Comparison of ENCODE assay signal across 8 cellular contexts in genomic region chr10:28628184-28628893, GRCh38. TPM values are rescaled to one million over a fixed set of nuclear protein-coding genes. Genes with fewer than 3 reads are reported as not detected.
A peak's percentile ranks its signal among the peaks of the same experiment; 100 is the strongest.
DNase-seq lines count a peak whose midpoint lies in the region; ATAC-seq and TF ChIP-seq lines count a peak whose summit lies in the region.

No MANE protein-coding gene starts in this region.

- H3K4me3 ChIP-seq in colonic mucosa (no peak overlapping the region), liver (ENCODE audit: low read depth in 1 of 3, low read length in 3 of 3) (no peak overlapping the region)

- peak; percentile 43 to 71 for DNase-seq in NCI-H446 (lab: John Stamatoyannopoulos, UW)
- no peak for DNase-seq in NCI-H446 treated with DMSO at 0.1 percent for 48 hours (lab: John Stamatoyannopoulos, UW)
- peak; percentile 40 for DNase-seq in NCI-H345 treated with DMSO at 0.1 percent for 48 hours (lab: John Stamatoyannopoulos, UW; ENCODE audit: unreplicated experiment)
- peak; percentile 86 for DNase-seq in activated CD4-positive, alpha-beta T cell treated with anti-CD3 and anti-CD28 coated beads for 36 hours
- peak; percentile 83 for DNase-seq in colonic mucosa
- DNase-seq in stimulated activated CD4-positive, alpha-beta T cell treated with anti-CD3 and anti-CD28 coated beads, Interleukin-4, amount 100 ng/mL, for 48 hours (ENCODE audit: low read depth in 2 of 2), result peak; percentile 64 to 67

- peak; percentile 91 to 93 for TF ChIP-seq RAD21 in liver (IDR thresholded peaks at IDR 0.05)

- H3K4me1 ChIP-seq in colonic mucosa (no peaks in the 10 kb centered on the region), liver (ENCODE audit: control insufficient read depth in 4 of 4, insufficient read depth in 4 of 4, low read length in 3 of 4) (no peaks in the 10 kb centered on the region)

- intact Hi-C loops in activated CD4-positive, alpha-beta T cell treated with anti-CD3 and anti-CD28 coated beads for 36 hours (cut with DNase I, micrococcal nuclease), result loop anchor here (1.0 to 10.0 kb wide), 6 partner anchors 36 to 676 kb away; partner anchors contain the start of gene BAMBI (in 1 of the 2)
- intact Hi-C loops in colonic mucosa (cut with DNase I), result loop anchor here (5.0 to 10.0 kb wide), 2 partner anchors 194 to 674 kb away; no protein-coding TSS in a partner anchor

- ATAC-seq in HG03045 (IDR thresholded peaks at IDR 0.05; ENCODE audit: unreplicated experiment), result peak; percentile 61
- peak; percentile 87 for ATAC-seq in activated CD4-positive, alpha-beta T cell treated with anti-CD3 and anti-CD28 coated beads for 36 hours

- POLR2A ChIA-PET in activated CD4-positive, alpha-beta T cell treated with anti-CD3 and anti-CD28 coated beads for 36 hours (lab: Charles Lee), result interaction anchor here (0.5 to 0.9 kb wide), 2 partner anchors 17 to 57 kb away, joined by 3 to 7 read pairs; no protein-coding TSS in a partner anchor

- H3K9me3 Mint-ChIP-seq in activated CD4-positive, alpha-beta T cell treated with anti-CD3 and anti-CD28 coated beads for 36 hours (ENCODE audit: low read depth), result no peaks in the 10 kb centered on the region

- H3K9ac ChIP-seq in colonic mucosa (ENCODE audit: low read depth in 2 of 2, low read length in 2 of 2), result no peak overlapping the region
- H3K9ac ChIP-seq in liver (ENCODE audit: low read depth in 1 of 2, low read length in 2 of 2), result no peak overlapping the region

- no peak overlapping the region for H3K4me3 Mint-ChIP-seq in activated CD4-positive, alpha-beta T cell treated with anti-CD3 and anti-CD28 coated beads for 36 hours

- H3K27ac Mint-ChIP-seq in activated CD4-positive, alpha-beta T cell treated with anti-CD3 and anti-CD28 coated beads for 36 hours, result no peak overlapping the region

- H3K27me3 Mint-ChIP-seq in activated CD4-positive, alpha-beta T cell treated with anti-CD3 and anti-CD28 coated beads for 36 hours, result peaks cover 12% of the 10 kb centered on the region

- no peaks in the 10 kb centered on the region for H3K9me3 ChIP-seq in colonic mucosa
- no peaks in the 10 kb centered on the region for H3K9me3 ChIP-seq in liver (ENCODE audit: control insufficient read depth in 4 of 4, low read length in 3 of 4)

- H3K27ac ChIP-seq in colonic mucosa (no peak overlapping the region), liver (ENCODE audit: low read depth in 1 of 2, low read length in 2 of 2) (no peak overlapping the region)

- H3K4me1 Mint-ChIP-seq in activated CD4-positive, alpha-beta T cell treated with anti-CD3 and anti-CD28 coated beads for 36 hours, result peaks cover 5% of the 10 kb centered on the region

- H3K36me3 Mint-ChIP-seq in activated CD4-positive, alpha-beta T cell treated with anti-CD3 and anti-CD28 coated beads for 36 hours (ENCODE audit: low read depth), result no peaks in the 10 kb centered on the region

- TF ChIP-seq CTCF in colonic mucosa (IDR thresholded peaks at IDR 0.05) (peak; percentile 87), liver (IDR thresholded peaks at IDR 0.05; ENCODE audit: low read depth, low read length, missing input control) (peak; percentile 88)

- no peaks in the 10 kb centered on the region for H3K27me3 ChIP-seq in colonic mucosa
- H3K27me3 ChIP-seq in liver (ENCODE audit: control insufficient read depth in 4 of 4, insufficient read depth in 4 of 4, low read length in 3 of 4), result no peaks in the 10 kb centered on the region

- WGBS in liver, result 33% methylated on average over 15 of the region's 15 CpGs

- CTCF ChIA-PET in activated CD4-positive, alpha-beta T cell treated with anti-CD3 and anti-CD28 coated beads for 36 hours (lab: Charles Lee), result interaction anchor here (0.5 to 2.1 kb wide), 13 partner anchors 8 to 678 kb away, joined by 3 to 8 read pairs (median 4); no protein-coding TSS in a partner anchor

- no peaks in the 10 kb centered on the region for H3K36me3 ChIP-seq in colonic mucosa
- no peaks in the 10 kb centered on the region for H3K36me3 ChIP-seq in liver (ENCODE audit: control insufficient read depth in 4 of 4, insufficient read depth in 3 of 4, low read depth in 1 of 4, low read length in 3 of 4)

TF ChIP-seq in liver, 16 proteins besides CTCF, POLR2A, EP300 and RAD21:
- TF ChIP-seq ZBTB33 (IDR thresholded peaks at IDR 0.05) (no peak), REST (IDR thresholded peaks at IDR 0.05) (no peak), FOXA1 (IDR thresholded peaks at IDR 0.05) (no peak), YY1 (IDR thresholded peaks at IDR 0.05) (no peak), HNF4A (conservative IDR thresholded peaks at IDR 0.05) (no peak), TAF1 (conservative IDR thresholded peaks at IDR 0.05) (no peak), NR2F2 (IDR thresholded peaks at IDR 0.05) (no peak), SP1 (IDR thresholded peaks at IDR 0.05) (no peak), ATF3 (IDR thresholded peaks at IDR 0.05) (no peak), GABPA (IDR thresholded peaks at IDR 0.05 in 1 of 2, conservative IDR thresholded peaks at IDR 0.05 in 1 of 2) (no peak)
TF ChIP-seq in liver: peak in this region for 0.

RNA-seq across cellular contexts. Expression of gene BAMBI, which starts 49.0 kb away (rescaled TPM):
- under 1 TPM; 0.09 to 0.16 TPM for total RNA-seq in activated CD4-positive, alpha-beta T cell treated with anti-CD3 and anti-CD28 coated beads for 36 hours
- total RNA-seq in colonic mucosa (1 to 10 TPM; 3.1 to 4.6 TPM), liver (10 to 100 TPM in 1 of 2 donors, 1 to 10 TPM in 1; 4.6 to 10.6 TPM)
- 1 to 10 TPM; 4.7 to 5.6 TPM for polyA plus RNA-seq in liver
